Comparison of ENCODE assay signal across 8 cellular contexts in the genomic region with DNA sequence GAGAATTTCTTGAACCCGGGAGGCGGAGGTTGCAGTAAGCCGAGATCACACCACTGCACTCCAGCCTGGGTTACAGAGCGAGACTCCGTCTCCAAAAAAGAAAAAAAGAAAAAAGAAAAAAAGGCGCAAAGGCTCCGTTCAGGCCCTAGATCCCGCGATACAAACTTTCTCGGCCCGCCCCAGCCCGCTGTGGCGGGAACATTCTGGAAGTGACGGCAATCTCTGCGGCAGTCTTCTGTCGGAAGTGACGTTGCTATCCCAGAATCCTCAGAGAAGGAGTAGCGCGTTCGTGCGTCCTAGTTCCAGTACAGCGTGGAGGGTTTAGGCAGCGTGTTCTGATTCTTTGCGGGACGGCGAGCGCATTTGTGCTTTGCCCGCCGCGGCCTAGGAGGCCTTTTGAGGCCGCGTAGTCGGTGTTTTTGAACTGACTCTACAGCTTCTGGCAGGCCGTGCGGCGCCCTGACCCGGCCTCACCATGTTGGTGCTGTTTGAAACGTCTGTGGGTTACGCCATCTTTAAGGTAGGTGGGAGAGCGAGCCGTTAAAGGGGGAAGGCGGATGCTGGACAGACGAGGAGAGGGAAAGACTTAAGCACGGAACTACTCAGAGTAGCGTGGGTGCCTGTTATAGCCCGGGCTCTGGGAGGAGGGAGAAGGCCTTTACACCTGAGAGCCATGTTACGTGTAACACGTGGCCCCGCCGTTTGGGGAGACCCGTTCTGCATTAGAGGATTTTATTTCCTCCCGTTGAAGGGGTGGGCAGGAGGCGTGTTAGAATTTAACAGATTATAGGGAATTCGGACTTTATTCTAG. TPM values are rescaled to one million over a fixed set of nuclear protein-coding genes. Genes with fewer than 3 reads are reported as not detected.
A peak's percentile ranks its signal among the peaks of the same experiment; 100 is the strongest.
DNase-seq lines count a peak whose midpoint lies in the region; ATAC-seq and TF ChIP-seq lines count a peak whose summit lies in the region.

A gene with protein sequence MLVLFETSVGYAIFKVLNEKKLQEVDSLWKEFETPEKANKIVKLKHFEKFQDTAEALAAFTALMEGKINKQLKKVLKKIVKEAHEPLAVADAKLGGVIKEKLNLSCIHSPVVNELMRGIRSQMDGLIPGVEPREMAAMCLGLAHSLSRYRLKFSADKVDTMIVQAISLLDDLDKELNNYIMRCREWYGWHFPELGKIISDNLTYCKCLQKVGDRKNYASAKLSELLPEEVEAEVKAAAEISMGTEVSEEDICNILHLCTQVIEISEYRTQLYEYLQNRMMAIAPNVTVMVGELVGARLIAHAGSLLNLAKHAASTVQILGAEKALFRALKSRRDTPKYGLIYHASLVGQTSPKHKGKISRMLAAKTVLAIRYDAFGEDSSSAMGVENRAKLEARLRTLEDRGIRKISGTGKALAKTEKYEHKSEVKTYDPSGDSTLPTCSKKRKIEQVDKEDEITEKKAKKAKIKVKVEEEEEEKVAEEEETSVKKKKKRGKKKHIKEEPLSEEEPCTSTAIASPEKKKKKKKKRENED (plus strand): TSS at position 297 of the 811 bp plus-strand sequence. CDS start 179 bp downstream, at position 476.

- POLR2A ChIA-PET in PC-3 (lab: Charles Lee; ENCODE audit: unreplicated experiment), result interaction anchor here (0.7 kb wide), 1 partner anchor 123 kb away, joined by 8 read pairs; no protein-coding TSS in a partner anchor

- no peak for TF ChIP-seq EP300 in Ishikawa (IDR thresholded peaks at IDR 0.05; ENCODE audit: borderline replicate concordance)

- H3K27ac ChIP-seq in PC-3 (ENCODE audit: low read length), result peak within 1 kb of the TSS; percentile 82

- peak; percentile 93 for DNase-seq in DMS114 treated with DMSO at 0.1 percent for 48 hours (lab: John Stamatoyannopoulos, UW; ENCODE audit: unreplicated experiment)
- peak; percentile 98 for DNase-seq in PC-3
- DNase-seq in activated T-cell treated with anti-CD3 and anti-CD28 coated beads for 48 hours (ENCODE audit: low read depth), result peak; percentile 87
- peak; percentile 70 for DNase-seq in epithelial cell of proximal tubule (ENCODE audit: low read depth)
- peak; percentile 95 for DNase-seq in mucosa of gallbladder (ENCODE audit: low spot score)
- DNase-seq in stimulated activated CD8-positive, alpha-beta memory T cell treated with anti-CD3 and anti-CD28 coated beads, Interleukin-4, amount 100 ng/mL, for 4 hours (ENCODE audit: low read depth in 2 of 2, low spot score in 1 of 2), result peak; percentile 68 to 75

- H3K27me3 ChIP-seq in PC-3 (ENCODE audit: low read length), result no peaks in the 10 kb centered on the region

- H3K4me1 ChIP-seq in PC-3 (ENCODE audit: insufficient read depth, low read length), result peaks cover 24% of the 10 kb centered on the region

- H3K9ac ChIP-seq in PC-3 (ENCODE audit: low read length), result peak within 1 kb of the TSS; percentile 99

- H3K9me3 ChIP-seq in PC-3 (ENCODE audit: low read length), result no peaks in the 10 kb centered on the region

- no peaks in the 10 kb centered on the region for H3K9me2 ChIP-seq in PC-3 (replicated peaks; ENCODE audit: low read length)

- TF ChIP-seq RAD21 in Ishikawa (IDR thresholded peaks at IDR 0.05; ENCODE audit: low read depth), result no peak

- H3F3A ChIP-seq in PC-3 (ENCODE audit: low read length, unreplicated experiment), result no peaks in the 10 kb centered on the region

- peaks cover 13% of the 10 kb centered on the region for H3K36me3 ChIP-seq in PC-3 (ENCODE audit: low read depth, low read length)

- peak within 1 kb of the TSS; percentile 90 for H3K4me2 ChIP-seq in PC-3 (ENCODE audit: low read length)

- peaks cover 46% of the 10 kb centered on the region for H4K20me1 ChIP-seq in PC-3 (ENCODE audit: low read length)

- peaks cover 53% of the 10 kb centered on the region for H3K79me2 ChIP-seq in PC-3 (ENCODE audit: low read length)

- peak; percentile 86 for ATAC-seq in GM21576 (IDR thresholded peaks at IDR 0.05; ENCODE audit: unreplicated experiment)
- peak; percentile 92 for ATAC-seq in PC-3

- H3K4me3 ChIP-seq in PC-3 (ENCODE audit: low read length) (peak within 1 kb of the TSS; percentile 98), epithelial cell of proximal tubule (ENCODE audit: low read depth, low read length) (peak within 1 kb of the TSS; percentile 99)

- no peak for TF ChIP-seq CTCF in PC-3 (conservative IDR thresholded peaks at IDR 0.05; ENCODE audit: low read depth, low read length)
- no peak for TF ChIP-seq CTCF in epithelial cell of proximal tubule (conservative IDR thresholded peaks at IDR 0.05; ENCODE audit: low read depth, low read length)

- intact Hi-C loops in PC-3 (cut with micrococcal nuclease), result loop anchor here (5.0 kb wide), 1 partner anchor 112 kb away; the partner anchor contains the start of gene BMPR2

- H2AFZ ChIP-seq in PC-3 (ENCODE audit: low read length), result peak within 1 kb of the TSS; percentile 95

- CTCF ChIA-PET in PC-3 (lab: Charles Lee), result no interaction called here

- BruUV-seq in PC-3 (replicated peaks; lab: Mats Ljungman, UMichigan), result TSS peak; percentile 64

TF ChIP-seq in Ishikawa, 13 proteins besides CTCF, POLR2A, EP300 and RAD21:
- TF ChIP-seq FOXM1 (IDR thresholded peaks at IDR 0.05; ENCODE audit: borderline replicate concordance, low read depth) (no peak), ZBTB7A (IDR thresholded peaks at IDR 0.05; ENCODE audit: low read depth) (no peak), YY1 (IDR thresholded peaks at IDR 0.05; ENCODE audit: low read depth) (peak; percentile 88), EGR1 (IDR thresholded peaks at IDR 0.05) (no peak), CEBPB (IDR thresholded peaks at IDR 0.05) (no peak), TAF1 (IDR thresholded peaks at IDR 0.05; ENCODE audit: low read depth) (peak; percentile 93), TCF12 (IDR thresholded peaks at IDR 0.05; ENCODE audit: low read depth) (peak; percentile 43; the same call in 1 of the 2 replicates), CREB1 (IDR thresholded peaks at IDR 0.05; ENCODE audit: low read depth) (peak; percentile 93), NFIC (IDR thresholded peaks at IDR 0.05) (no peak), TEAD4 (IDR thresholded peaks at IDR 0.05) (no peak; the same call in 1 of the 2 replicates)
- TF ChIP-seq, protein P1, sequence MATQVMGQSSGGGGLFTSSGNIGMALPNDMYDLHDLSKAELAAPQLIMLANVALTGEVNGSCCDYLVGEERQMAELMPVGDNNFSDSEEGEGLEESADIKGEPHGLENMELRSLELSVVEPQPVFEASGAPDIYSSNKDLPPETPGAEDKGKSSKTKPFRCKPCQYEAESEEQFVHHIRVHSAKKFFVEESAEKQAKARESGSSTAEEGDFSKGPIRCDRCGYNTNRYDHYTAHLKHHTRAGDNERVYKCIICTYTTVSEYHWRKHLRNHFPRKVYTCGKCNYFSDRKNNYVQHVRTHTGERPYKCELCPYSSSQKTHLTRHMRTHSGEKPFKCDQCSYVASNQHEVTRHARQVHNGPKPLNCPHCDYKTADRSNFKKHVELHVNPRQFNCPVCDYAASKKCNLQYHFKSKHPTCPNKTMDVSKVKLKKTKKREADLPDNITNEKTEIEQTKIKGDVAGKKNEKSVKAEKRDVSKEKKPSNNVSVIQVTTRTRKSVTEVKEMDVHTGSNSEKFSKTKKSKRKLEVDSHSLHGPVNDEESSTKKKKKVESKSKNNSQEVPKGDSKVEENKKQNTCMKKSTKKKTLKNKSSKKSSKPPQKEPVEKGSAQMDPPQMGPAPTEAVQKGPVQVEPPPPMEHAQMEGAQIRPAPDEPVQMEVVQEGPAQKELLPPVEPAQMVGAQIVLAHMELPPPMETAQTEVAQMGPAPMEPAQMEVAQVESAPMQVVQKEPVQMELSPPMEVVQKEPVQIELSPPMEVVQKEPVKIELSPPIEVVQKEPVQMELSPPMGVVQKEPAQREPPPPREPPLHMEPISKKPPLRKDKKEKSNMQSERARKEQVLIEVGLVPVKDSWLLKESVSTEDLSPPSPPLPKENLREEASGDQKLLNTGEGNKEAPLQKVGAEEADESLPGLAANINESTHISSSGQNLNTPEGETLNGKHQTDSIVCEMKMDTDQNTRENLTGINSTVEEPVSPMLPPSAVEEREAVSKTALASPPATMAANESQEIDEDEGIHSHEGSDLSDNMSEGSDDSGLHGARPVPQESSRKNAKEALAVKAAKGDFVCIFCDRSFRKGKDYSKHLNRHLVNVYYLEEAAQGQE (IDR thresholded peaks at IDR 0.05; ENCODE audit: low read depth), result no peak
- TF ChIP-seq, protein P2, sequence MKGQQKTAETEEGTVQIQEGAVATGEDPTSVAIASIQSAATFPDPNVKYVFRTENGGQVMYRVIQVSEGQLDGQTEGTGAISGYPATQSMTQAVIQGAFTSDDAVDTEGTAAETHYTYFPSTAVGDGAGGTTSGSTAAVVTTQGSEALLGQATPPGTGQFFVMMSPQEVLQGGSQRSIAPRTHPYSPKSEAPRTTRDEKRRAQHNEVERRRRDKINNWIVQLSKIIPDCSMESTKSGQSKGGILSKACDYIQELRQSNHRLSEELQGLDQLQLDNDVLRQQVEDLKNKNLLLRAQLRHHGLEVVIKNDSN (IDR thresholded peaks at IDR 0.05), result peak; percentile 59; the same call in 1 of the 2 replicates
- TF ChIP-seq, protein P3, sequence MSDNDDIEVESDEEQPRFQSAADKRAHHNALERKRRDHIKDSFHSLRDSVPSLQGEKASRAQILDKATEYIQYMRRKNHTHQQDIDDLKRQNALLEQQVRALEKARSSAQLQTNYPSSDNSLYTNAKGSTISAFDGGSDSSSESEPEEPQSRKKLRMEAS (IDR thresholded peaks at IDR 0.05), result peak; percentile 94

RNA-seq across cellular contexts. Expression of the gene that starts here (rescaled TPM):
- total RNA-seq in PC-3 (2014; rRNA removed) (90.0 and 112 TPM in 2 replicates), epithelial cell of proximal tubule (79.0 and 96.7 TPM in 2 replicates), mucosa of gallbladder (30.8 TPM)

Comparison
In these comparisons a context has a peak if more than half of its experiments do, and no peak if none do; other contexts are left out.
1. Peak in every context shown above with its lines: DNase-seq, ATAC-seq, H3K4me3 ChIP-seq and H3K27ac ChIP-seq.